Comparison of ENCODE assay signal across 9 cellular contexts in genomic region chr3:135091956-135092355, GRCh38.
"Had no signal": no experiment of that assay in that cellular context is flagged by ENCODE, and none has a peak within 500 bp of the region (broad histone marks: within the 10 kb centered on the region; RNA-seq: fewer than 3 reads in every experiment).

No MANE protein-coding gene starts in this region.

- ATAC-seq: HepG2 had no signal

- H3K27ac Mint-ChIP-seq: IgD-negative memory B cell had no signal

- H3K4me3 ChIP-seq: GM23248 had no signal

- H3K36me3 Mint-ChIP-seq: IgD-negative memory B cell had no signal

- H3K9ac ChIP-seq: GM23248 had no signal

- FAIRE-seq: H54, HepG2 had no signal

- H3K27ac ChIP-seq: GM23248, HL-60 had no signal

- H3K9me3 Mint-ChIP-seq: H9 had no signal

- H3K4me3 Mint-ChIP-seq: H9, IgD-negative memory B cell had no signal

- H3K4me1 Mint-ChIP-seq: H9 had no signal

- DNase-seq: GM23248, GOT3, H9, HCEC 1CT, KBM-7 had no signal

- H2AFZ ChIP-seq: GM23248 had no signal
